1 cellular context compared by ENCODE assay signal in the genomic region with DNA sequence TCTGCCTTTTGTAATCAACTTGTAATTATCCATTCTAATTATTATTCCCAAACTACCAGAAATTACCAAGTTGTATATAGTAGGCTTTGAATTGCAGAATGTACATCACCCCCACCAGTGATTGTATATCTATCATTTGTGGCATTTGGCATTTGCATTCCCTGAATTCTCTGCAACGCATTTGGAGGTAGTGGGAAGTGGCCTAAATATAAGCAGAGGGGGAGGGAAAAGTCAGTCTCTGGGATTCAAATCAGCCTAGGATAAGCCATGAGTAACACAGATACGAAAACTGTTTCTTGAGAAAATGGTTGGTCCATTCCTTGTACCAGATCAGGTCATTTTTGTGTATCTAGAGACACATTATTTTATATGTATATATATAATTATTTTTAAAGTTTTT.
TF ChIP-seq lines count a peak whose summit lies in the region.

No MANE protein-coding gene starts in this region.

TF ChIP-seq in H1, 55 proteins besides CTCF, POLR2A, EP300 and RAD21:
- no peak for TF ChIP-seq POU5F1 (IDR thresholded peaks at IDR 0.05; ENCODE audit: low read depth, low read length)
- TF ChIP-seq POLR2AphosphoS5 (IDR thresholded peaks at IDR 0.05; ENCODE audit: low read depth, low read length): no peak
- TF ChIP-seq RNF2 (IDR thresholded peaks at IDR 0.05; ENCODE audit: borderline replicate concordance, low read depth, low read length, missing control alignments, poor library complexity, severe bottlenecking): no peak
- no peak for TF ChIP-seq JUND (IDR thresholded peaks at IDR 0.05; ENCODE audit: low read length)
- TF ChIP-seq SRF (IDR thresholded peaks at IDR 0.05; ENCODE audit: low read depth, low read length): no peak
- no peak for TF ChIP-seq TEAD4 (IDR thresholded peaks at IDR 0.05; ENCODE audit: low read depth, low read length)
- no peak for TF ChIP-seq BCL11A (IDR thresholded peaks at IDR 0.05; ENCODE audit: low read depth in 2 of 2, low read length in 2 of 2)
- no peak for TF ChIP-seq NANOG (IDR thresholded peaks at IDR 0.05; ENCODE audit: insufficient read depth, low read depth, low read length, poor library complexity, severe bottlenecking)
- TF ChIP-seq, protein P1, sequence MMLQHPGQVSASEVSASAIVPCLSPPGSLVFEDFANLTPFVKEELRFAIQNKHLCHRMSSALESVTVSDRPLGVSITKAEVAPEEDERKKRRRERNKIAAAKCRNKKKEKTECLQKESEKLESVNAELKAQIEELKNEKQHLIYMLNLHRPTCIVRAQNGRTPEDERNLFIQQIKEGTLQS (IDR thresholded peaks at IDR 0.05; ENCODE audit: insufficient read depth, low read depth, low read length): no peak
- TF ChIP-seq GABPA (IDR thresholded peaks at IDR 0.05; ENCODE audit: borderline replicate concordance, insufficient read depth, low read length): no peak
- no peak for TF ChIP-seq SP4 (IDR thresholded peaks at IDR 0.05; ENCODE audit: low read length)
- TF ChIP-seq KDM1A (IDR thresholded peaks at IDR 0.05; ENCODE audit: borderline replicate concordance, low read length): no peak
- no peak for TF ChIP-seq YY1 (IDR thresholded peaks at IDR 0.05; ENCODE audit: low read depth, low read length)
- no peak for TF ChIP-seq TBP (IDR thresholded peaks at IDR 0.05; ENCODE audit: low read depth, low read length)
- TF ChIP-seq MAFK (IDR thresholded peaks at IDR 0.05; ENCODE audit: low read depth, low read length): no peak
- no peak for TF ChIP-seq SAP30 (IDR thresholded peaks at IDR 0.05; ENCODE audit: insufficient read depth, insufficient replicate concordance, low read length)
- no peak for TF ChIP-seq SIX5 (IDR thresholded peaks at IDR 0.05; ENCODE audit: low read depth, low read length)
- TF ChIP-seq, protein P2, sequence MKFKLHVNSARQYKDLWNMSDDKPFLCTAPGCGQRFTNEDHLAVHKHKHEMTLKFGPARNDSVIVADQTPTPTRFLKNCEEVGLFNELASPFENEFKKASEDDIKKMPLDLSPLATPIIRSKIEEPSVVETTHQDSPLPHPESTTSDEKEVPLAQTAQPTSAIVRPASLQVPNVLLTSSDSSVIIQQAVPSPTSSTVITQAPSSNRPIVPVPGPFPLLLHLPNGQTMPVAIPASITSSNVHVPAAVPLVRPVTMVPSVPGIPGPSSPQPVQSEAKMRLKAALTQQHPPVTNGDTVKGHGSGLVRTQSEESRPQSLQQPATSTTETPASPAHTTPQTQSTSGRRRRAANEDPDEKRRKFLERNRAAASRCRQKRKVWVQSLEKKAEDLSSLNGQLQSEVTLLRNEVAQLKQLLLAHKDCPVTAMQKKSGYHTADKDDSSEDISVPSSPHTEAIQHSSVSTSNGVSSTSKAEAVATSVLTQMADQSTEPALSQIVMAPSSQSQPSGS (IDR thresholded peaks at IDR 0.05; ENCODE audit: low read length): no peak
- no peak for TF ChIP-seq CBX5 (IDR thresholded peaks at IDR 0.05; ENCODE audit: low read depth, low read length)
